In the genomic region with DNA sequence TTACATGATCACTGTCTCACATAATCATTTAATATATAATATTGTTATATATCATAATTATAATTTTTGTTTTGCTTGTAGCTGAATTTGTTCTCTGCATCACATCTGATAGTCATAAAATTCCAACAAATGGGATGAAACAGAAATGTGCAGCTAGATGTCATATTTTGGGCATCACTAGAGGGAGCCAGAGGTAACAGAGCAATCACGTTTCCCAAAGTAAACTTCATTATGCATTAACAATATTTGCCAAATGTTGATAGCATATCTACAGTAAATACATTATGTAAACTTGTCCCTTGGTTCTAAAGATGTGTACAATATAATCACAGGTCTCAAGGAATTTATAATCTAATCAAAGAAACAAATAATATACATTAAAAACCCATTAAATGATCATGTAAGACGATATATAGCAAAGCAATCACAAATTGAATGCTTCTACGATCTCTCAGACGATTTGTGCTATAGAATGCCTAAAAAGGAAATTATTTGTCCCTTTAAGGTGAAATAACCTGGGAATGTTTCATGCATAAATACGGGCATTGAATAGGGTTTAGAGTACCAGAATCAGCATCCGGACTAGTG, we compare ENCODE assay signal across 7 cellular contexts.
DNase-seq lines count a peak whose midpoint lies in the region; ATAC-seq and TF ChIP-seq lines count a peak whose summit lies in the region.

No MANE protein-coding gene starts in this region.

- H3K36me3 ChIP-seq in GM06990 (ENCODE audit: control insufficient read depth, insufficient read depth, low read length), result no peaks in the 10 kb centered on the region
- H3K36me3 ChIP-seq in ovary, result no peaks in the 10 kb centered on the region

- no peak overlapping the region for H3K27ac Mint-ChIP-seq in T-helper 17 cell

- TF ChIP-seq POLR2A in ovary (IDR thresholded peaks at IDR 0.05), result no peak

- H3K27me3 ChIP-seq in GM06990 (replicated peaks; ENCODE audit: control insufficient read depth, insufficient read depth, low read length), result no peaks in the 10 kb centered on the region
- H3K27me3 ChIP-seq in ovary, result no peaks in the 10 kb centered on the region

- no peak overlapping the region for H3K4me3 Mint-ChIP-seq in T-helper 17 cell

- no peak for ATAC-seq in HG03378 (IDR thresholded peaks at IDR 0.05; ENCODE audit: unreplicated experiment)
- ATAC-seq in T-helper 17 cell, result no peak

- H3K4me3 ChIP-seq in GM06990 (replicated peaks; ENCODE audit: low read depth, low read length), result no peak overlapping the region
- no peak overlapping the region for H3K4me3 ChIP-seq in LNCaP clone FGC (ENCODE audit: low read depth, low read length)
- no peak overlapping the region for H3K4me3 ChIP-seq in ovary

- intact Hi-C loops in ovary (cut with DNase I), result loop anchor here in 1 of 4 donors (5.0 kb wide), 1 partner anchor 120 kb away; no protein-coding TSS in a partner anchor

- no peaks in the 10 kb centered on the region for H3K9me3 ChIP-seq in ovary
- H3K9me3 ChIP-seq in T-helper 17 cell (ENCODE audit: control insufficient read depth, low read length, poor library complexity, severe bottlenecking), result no peaks in the 10 kb centered on the region

- no peak for DNase-seq in GM06990 (ENCODE audit: extremely low read depth, insufficient read length)
- DNase-seq in LNCaP clone FGC (ENCODE audit: low read depth), result peak; percentile 57
- peak; percentile 7 for DNase-seq in cerebellar cortex (ENCODE audit: low spot score)
- no peak for DNase-seq in ovary
- DNase-seq in cerebellum (ENCODE audit: low spot score), result no peak
- DNase-seq in T-helper 17 cell, result no peak

- no peaks in the 10 kb centered on the region for H3K4me1 Mint-ChIP-seq in T-helper 17 cell

- H3K4me1 ChIP-seq in ovary (ENCODE audit: insufficient read depth), result no peaks in the 10 kb centered on the region

- no peak overlapping the region for H3K27ac ChIP-seq in ovary

- peak; percentile 74 for TF ChIP-seq CTCF in GM06990 (IDR thresholded peaks at IDR 0.05; ENCODE audit: insufficient read depth, low read length, poor library complexity, severe bottlenecking)
- TF ChIP-seq CTCF in LNCaP clone FGC (IDR thresholded peaks at IDR 0.05; ENCODE audit: control insufficient read depth, extremely low read depth, insufficient read depth), result peak; percentile 83
- peak in 2 of 3 donors; percentile 36 to 63 for TF ChIP-seq CTCF in ovary (IDR thresholded peaks at IDR 0.05)

- peaks cover 9% of the 10 kb centered on the region for H3K27me3 Mint-ChIP-seq in T-helper 17 cell

- no peaks in the 10 kb centered on the region for H3K36me3 Mint-ChIP-seq in T-helper 17 cell (ENCODE audit: low read depth)

- TF ChIP-seq EP300 in ovary (IDR thresholded peaks at IDR 0.05), result no peak

- 62 to 66% (median 65%) methylated on average over 6 of the region's 6 CpGs for WGBS in ovary, 3 donors

Comparison
In these comparisons a context has a peak if more than half of its experiments do, and no peak if none do; other contexts are left out.
1. DNase-seq: peak in LNCaP clone FGC (single experiment) and cerebellar cortex (single experiment); none in GM06990 (single experiment), ovary (0 of 5), cerebellum (single experiment) and T-helper 17 cell (0 of 3).
2. Peak in every context shown above with its lines, with median percentiles within 50 percentile points of each other: CTCF ChIP-seq.